Comparison of ENCODE assay signal across 16 cellular contexts in genomic region chr3:195156286-195156890, GRCh38.
DNase-seq lines count a peak whose midpoint lies in the region; ATAC-seq and TF ChIP-seq lines count a peak whose summit lies in the region.
"Had no signal": no experiment of that assay in that cellular context is flagged by ENCODE, and none has a peak within 500 bp of the region (broad histone marks: within the 10 kb centered on the region; RNA-seq: fewer than 3 reads in every experiment).

No MANE protein-coding gene starts in this region.

- no peak overlapping the region for H3K23ac ChIP-seq in trophoblast cell (ENCODE audit: low read length)

- H2AK5ac ChIP-seq in trophoblast cell (ENCODE audit: low read length): no peak overlapping the region

- H3K27me3 ChIP-seq in BLaER1 treated with 17β-estradiol and CSF1 and Interleukin-3, amounts not matched to agents 10 nM and 100 nM: no peaks in the 10 kb centered on the region
- H3K27me3 ChIP-seq in left lung: no peaks in the 10 kb centered on the region
- H3K27me3 ChIP-seq in sigmoid colon: no peaks in the 10 kb centered on the region
- H3K27me3 ChIP-seq in trophoblast cell (ENCODE audit: insufficient read depth, low read length): no peaks in the 10 kb centered on the region
- H3K27me3 ChIP-seq: testis had no signal

- WGBS in sigmoid colon, 2 donors: 91 to 93% methylated on average over 20 of the region's 20 CpGs
- WGBS in trophoblast cell (ENCODE audit: extremely low coverage, insufficient coverage, insufficient read length): no CpG with 5 or more reads among the region's 20 CpGs

- peak overlapping the region in 4 of 11 experiments; percentile 16 to 55 (median 27); a peak in 4 of 22 replicates for H3K27ac ChIP-seq in BLaER1 treated with 17β-estradiol and CSF1 and Interleukin-3, amounts not matched to agents 10 nM and 100 nM
- H3K27ac ChIP-seq in VCaP: peak overlapping the region; percentile 88
- H3K27ac ChIP-seq in left lung: peak overlapping the region; percentile 68 to 91
- peak overlapping the region; percentile 80 to 94 (median 92) for H3K27ac ChIP-seq in sigmoid colon
- no peak overlapping the region for H3K27ac ChIP-seq in trophoblast cell (ENCODE audit: low read depth, low read length)
- H3K27ac ChIP-seq: coronary artery had no signal

- no peak overlapping the region for H4K91ac ChIP-seq in trophoblast cell (ENCODE audit: low read depth, low read length)

- no peak overlapping the region for H4K8ac ChIP-seq in trophoblast cell (ENCODE audit: low read depth, low read length)

- H3K4me3 ChIP-seq in BLaER1 treated with 17β-estradiol and CSF1 and Interleukin-3, amounts not matched to agents 10 nM and 100 nM: no peak overlapping the region
- H3K4me3 ChIP-seq in left lung: no peak overlapping the region
- H3K4me3 ChIP-seq in sigmoid colon: no peak overlapping the region
- H3K4me3 ChIP-seq in trophoblast cell (ENCODE audit: low read depth, low read length): no peak overlapping the region
- H3K4me3 ChIP-seq: coronary artery, lung, testis had no signal

- H3K14ac ChIP-seq in trophoblast cell (ENCODE audit: low read length): no peak overlapping the region

- no peak for TF ChIP-seq POLR2A in sigmoid colon (IDR thresholded peaks at IDR 0.05)

- no peak overlapping the region for H2AFZ ChIP-seq in trophoblast cell (ENCODE audit: insufficient read depth, low read length, poor library complexity)

- peaks cover 0 to 27% (median 0%) of the 10 kb centered on the region in 11 experiments; a peak in 4 of 22 replicates for H4K20me1 ChIP-seq in BLaER1 treated with 17β-estradiol and CSF1 and Interleukin-3, amounts not matched to agents 10 nM and 100 nM

- no peak overlapping the region for H4K12ac ChIP-seq in trophoblast cell (ENCODE audit: low read depth, low read length)

- intact Hi-C loops in left lung (cut with DNase I) (no loop called here), sigmoid colon (cut with DNase I) (no loop called here)

- TF ChIP-seq CTCF in VCaP (conservative IDR thresholded peaks at IDR 0.05) (no peak), left lung (IDR thresholded peaks at IDR 0.05) (no peak), sigmoid colon (IDR thresholded peaks at IDR 0.05) (no peak)

- no peaks in the 10 kb centered on the region for H3K9me3 ChIP-seq in BLaER1 treated with 17β-estradiol and CSF1 and Interleukin-3, amounts not matched to agents 10 nM and 100 nM (replicated peaks in 1 of 11)
- H3K9me3 ChIP-seq in left lung: no peaks in the 10 kb centered on the region
- H3K9me3 ChIP-seq in sigmoid colon: no peaks in the 10 kb centered on the region
- H3K9me3 ChIP-seq in trophoblast cell (ENCODE audit: insufficient read depth, low read depth, low read length): no peaks in the 10 kb centered on the region
- H3K9me3 ChIP-seq: testis had no signal

- peaks cover 0 to 3% (median 0%) of the 10 kb centered on the region in 11 experiments; a peak in 1 of 22 replicates for H3K36me3 ChIP-seq in BLaER1 treated with 17β-estradiol and CSF1 and Interleukin-3, amounts not matched to agents 10 nM and 100 nM
- H3K36me3 ChIP-seq in left lung: no peaks in the 10 kb centered on the region
- H3K36me3 ChIP-seq in sigmoid colon: no peaks in the 10 kb centered on the region
- no peaks in the 10 kb centered on the region for H3K36me3 ChIP-seq in trophoblast cell (ENCODE audit: control insufficient read depth in 1 of 2, insufficient read depth in 2 of 2, low read length in 2 of 2)

- no peaks in the 10 kb centered on the region for H3K79me2 ChIP-seq in trophoblast cell (ENCODE audit: control insufficient read depth, insufficient read depth, low read length, poor library complexity)

- no peak for DNase-seq in left lung
- DNase-seq in sigmoid colon: no peak
- DNase-seq in HuH-7.5 (ENCODE audit: low spot score): no peak
- no peak for DNase-seq in amniotic stem cell (lab: John Stamatoyannopoulos, UW)
- no peak for DNase-seq in trophoblast cell
- DNase-seq: activated effector memory CD4-positive, alpha-beta T cell treated with Interleukin-2 at 50 U/mL for 16 hours; NCI-H2081; NCI-H526 treated with DMSO at 0.1 percent for 48 hours; stimulated activated CD4-positive, alpha-beta T cell treated with anti-CD3 and anti-CD28 coated beads, Interleukin-12 subunit alpha, Interleukin-12 subunit beta, amount 100 ng/mL, for 4 hours; SW 1271; testis had no signal

- H3K9ac ChIP-seq in BLaER1 treated with 17β-estradiol and CSF1 and Interleukin-3, amounts not matched to agents 10 nM and 100 nM: 0 out of 22 replicates have a peak overlapping the region, but pooled peaks of 1 of the 11 experiments have one; percentile 17
- no peak overlapping the region for H3K9ac ChIP-seq in trophoblast cell (ENCODE audit: low read length)

- no peak overlapping the region for H2BK120ac ChIP-seq in trophoblast cell (ENCODE audit: insufficient read depth, low read length, poor library complexity)

- H3K4ac ChIP-seq in trophoblast cell (ENCODE audit: low read depth, low read length): no peak overlapping the region

- no peak overlapping the region for H2BK12ac ChIP-seq in trophoblast cell (ENCODE audit: low read length)

- peak overlapping the region; percentile 2 to 88 (median 70); a peak in 21 of 22 replicates for H3K4me2 ChIP-seq in BLaER1 treated with 17β-estradiol and CSF1 and Interleukin-3, amounts not matched to agents 10 nM and 100 nM
- no peak overlapping the region for H3K4me2 ChIP-seq in trophoblast cell (ENCODE audit: low read length)

- H2BK5ac ChIP-seq in trophoblast cell (ENCODE audit: low read depth, low read length, poor library complexity): no peak overlapping the region

- H3K79me1 ChIP-seq in trophoblast cell (ENCODE audit: low read length): no peaks in the 10 kb centered on the region

- H3K18ac ChIP-seq in trophoblast cell (ENCODE audit: low read length): no peak overlapping the region

- H3K4me1 ChIP-seq in BLaER1 treated with 17β-estradiol and CSF1 and Interleukin-3, amounts not matched to agents 10 nM and 100 nM: peaks cover 64 to 94% (median 89%) of the 10 kb centered on the region in 10 experiments
- peaks cover 31 to 69% of the 10 kb centered on the region in 2 donors for H3K4me1 ChIP-seq in left lung
- H3K4me1 ChIP-seq in sigmoid colon: peaks cover 0 to 92% (median 81%) of the 10 kb centered on the region in 4 donors
- peaks cover 7 to 17% of the 10 kb centered on the region in 2 experiments for H3K4me1 ChIP-seq in trophoblast cell (ENCODE audit: control insufficient read depth in 1 of 2, insufficient read depth in 2 of 2, low read length in 2 of 2)

- no peak for TF ChIP-seq EP300 in sigmoid colon (IDR thresholded peaks at IDR 0.05)

- ATAC-seq in left lung (no peak), GM19035 (IDR thresholded peaks at IDR 0.05; ENCODE audit: unreplicated experiment) (no peak)
